ENCODE assay signal across 8 cellular contexts in genomic region chr5:151659001-151659754, GRCh38. TPM values are rescaled to one million over a fixed set of nuclear protein-coding genes. Genes with fewer than 3 reads are reported as not detected.
DNase-seq lines count a peak whose midpoint lies in the region; ATAC-seq and TF ChIP-seq lines count a peak whose summit lies in the region.

No MANE protein-coding gene starts in this region.

- peaks cover 9 to 25% of the 10 kb centered on the region in 2 donors for H3K4me1 ChIP-seq in left lung

- no peaks in the 10 kb centered on the region for H3K27me3 ChIP-seq in left lung

- DNase-seq in AG10803 (ENCODE audit: low read depth) (peak; percentile 82), NCI-H446 (lab: John Stamatoyannopoulos, UW) (peak; percentile 43 to 74), chondrocyte (ENCODE audit: low spot score) (no peak), left lung (peak; percentile 85 to 94)
- peak; percentile 69 to 85 for DNase-seq in activated CD4-positive, alpha-beta T cell treated with anti-CD3 and anti-CD28 coated beads for 24 hours (ENCODE audit: low read depth in 2 of 2)
- DNase-seq in stimulated activated CD4-positive, alpha-beta T cell treated with anti-CD3 and anti-CD28 coated beads, Interleukin-4, amount 100 ng/mL, for 4 hours: peak; percentile 66 to 78

- peak overlapping the region in 1 of 2 donors; percentile 61 for H3K27ac ChIP-seq in left lung

- H3K27me3 Mint-ChIP-seq in chondrocyte (ENCODE audit: low read depth): no peaks in the 10 kb centered on the region

- H3K9me3 ChIP-seq in left lung: no peaks in the 10 kb centered on the region

- peaks cover 22% of the 10 kb centered on the region for H3K36me3 Mint-ChIP-seq in chondrocyte (ENCODE audit: low read depth)

- no peaks in the 10 kb centered on the region for H3K36me3 ChIP-seq in left lung

- H3K4me1 Mint-ChIP-seq in chondrocyte (ENCODE audit: low read depth): peaks cover 51% of the 10 kb centered on the region

- TF ChIP-seq CTCF in AG10803 (conservative IDR thresholded peaks at IDR 0.05; ENCODE audit: low read length) (peak; percentile 84), chondrocyte (IDR thresholded peaks at IDR 0.05) (peak; percentile 96), left lung (IDR thresholded peaks at IDR 0.05) (peak; percentile 81)

- peak overlapping the region; percentile 94 for H3K27ac Mint-ChIP-seq in chondrocyte (ENCODE audit: unreplicated experiment)

- H3K4me3 Mint-ChIP-seq in chondrocyte (ENCODE audit: unreplicated experiment): no peak overlapping the region

- ATAC-seq in GM19023 (IDR thresholded peaks at IDR 0.05; ENCODE audit: unreplicated experiment) (peak; percentile 62), HG03175 (IDR thresholded peaks at IDR 0.05; ENCODE audit: unreplicated experiment) (peak; percentile 72), left lung (peak; percentile 92)

- H3K9me3 Mint-ChIP-seq in chondrocyte (ENCODE audit: low read depth): no peaks in the 10 kb centered on the region

- intact Hi-C loops in left lung (cut with DNase I): loop anchor here in 1 of 2 donors (2.0 to 10.0 kb wide), 3 partner anchors 84 to 204 kb away; no protein-coding TSS in a partner anchor

- H3K4me3 ChIP-seq in AG10803 (ENCODE audit: low read length) (no peak overlapping the region), left lung (no peak overlapping the region)

RNA-seq across cellular contexts. Expression of gene SPARC, which starts 27.5 kb away (rescaled TPM):
- total RNA-seq in chondrocyte (19,093 to 24,474 TPM (median 24,306 TPM) in 3 replicates), left lung (1,000 to 10,000 TPM; 1,647 to 5,045 TPM)
